ENCODE assay signal across 1 cellular context in genomic region chr9:94827584-94828304, GRCh38.
TF ChIP-seq lines count a peak whose summit lies in the region.

No MANE protein-coding gene starts in this region.

TF ChIP-seq in HepG2, 621 proteins besides CTCF, POLR2A, EP300 and RAD21 (continued from another document):
- TF ChIP-seq ZNF329 (CRISPR knock-in tag; IDR thresholded peaks at IDR 0.05; ENCODE audit: low read depth) (no peak), ZNF18 (CRISPR knock-in tag; IDR thresholded peaks at IDR 0.05; ENCODE audit: insufficient replicate concordance) (peak; percentile 56), ZNF883 (CRISPR knock-in tag; IDR thresholded peaks at IDR 0.05; ENCODE audit: not compliant biosample characterization) (no peak), MTF2 (CRISPR knock-in tag; IDR thresholded peaks at IDR 0.05; ENCODE audit: borderline replicate concordance) (no peak), ZUFSP (CRISPR knock-in tag; IDR thresholded peaks at IDR 0.05; ENCODE audit: borderline replicate concordance) (no peak), ZFP36L1 (CRISPR knock-in tag; IDR thresholded peaks at IDR 0.05) (no peak), ZNF782 (CRISPR knock-in tag; IDR thresholded peaks at IDR 0.05; ENCODE audit: borderline replicate concordance) (no peak), ZNF124 (CRISPR knock-in tag; IDR thresholded peaks at IDR 0.05) (peak; percentile 72; the same call in 1 of the 2 replicates), ATF4 (CRISPR knock-in tag; IDR thresholded peaks at IDR 0.05) (no peak), STAG1 (CRISPR knock-in tag; IDR thresholded peaks at IDR 0.05) (no peak), ZNF451 (CRISPR knock-in tag; IDR thresholded peaks at IDR 0.05) (no peak), NFE2L2 (IDR thresholded peaks at IDR 0.05; ENCODE audit: low read length) (no peak), PHF5A (CRISPR knock-in tag; IDR thresholded peaks at IDR 0.05; ENCODE audit: low read depth, unreplicated experiment) (no peak), ZNF275 (CRISPR knock-in tag; IDR thresholded peaks at IDR 0.05; ENCODE audit: borderline replicate concordance) (no peak), RELA (CRISPR knock-in tag; IDR thresholded peaks at IDR 0.05) (no peak), BHLHE40 (IDR thresholded peaks at IDR 0.05; ENCODE audit: low read length) (no peak), ZBTB21 (CRISPR knock-in tag; IDR thresholded peaks at IDR 0.05) (no peak), YEATS4 (CRISPR knock-in tag; IDR thresholded peaks at IDR 0.05; ENCODE audit: borderline replicate concordance) (peak; percentile 64; the same call in 1 of the 2 replicates), NR2F2 (IDR thresholded peaks at IDR 0.05; ENCODE audit: borderline replicate concordance, low read depth) (peak; percentile 86), ZBTB43 (CRISPR knock-in tag; conservative IDR thresholded peaks at IDR 0.05) (peak; percentile 30; the same call in 1 of the 2 replicates), ZNF383 (CRISPR knock-in tag; IDR thresholded peaks at IDR 0.05; ENCODE audit: borderline replicate concordance) (no peak)
